Comparison of ENCODE assay signal across 33 cellular contexts in the genomic region with DNA sequence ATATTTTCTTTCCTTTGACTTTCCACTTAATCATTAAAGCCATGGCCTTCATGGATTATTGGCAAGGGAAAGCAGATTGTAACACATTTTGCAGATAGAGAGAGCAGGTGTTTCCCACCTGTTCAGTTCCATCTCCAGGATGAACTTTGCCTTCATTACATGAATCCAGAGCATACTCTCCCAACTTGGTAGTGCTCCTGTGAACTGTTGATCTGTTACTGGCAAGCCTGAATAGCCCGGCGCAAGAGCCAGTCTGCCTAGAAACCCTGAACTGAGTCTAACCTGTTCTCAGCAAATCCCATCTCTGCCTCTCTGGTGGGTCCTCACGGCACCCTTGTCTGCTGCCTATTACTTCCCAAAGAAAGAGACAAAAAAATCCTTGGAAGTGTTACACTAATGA.
"Had no signal": no experiment of that assay in that cellular context is flagged by ENCODE, and none has a peak within 500 bp of the region (broad histone marks: within the 10 kb centered on the region; RNA-seq: fewer than 3 reads in every experiment).

No MANE protein-coding gene starts in this region.

- H3K27me3 Mint-ChIP-seq: activated CD4-positive, alpha-beta memory T cell treated with anti-CD3 and anti-CD28 coated beads, Interleukin-2, amount 10 ng/mL, durations not matched to agents 7 days and 5 days; activated CD8-positive, alpha-beta memory T cell treated with anti-CD3 and anti-CD28 coated beads, Interleukin-2, amount 10 ng/mL, durations not matched to agents 7 days and 5 days; activated naive CD8-positive, alpha-beta T cell treated with anti-CD3 and anti-CD28 coated beads for 36 hours; activated T-helper 17 cell treated with anti-CD3 and anti-CD28 coated beads, Interleukin-2, amount 50 U/mL, for 72 hours; central memory CD8-positive, alpha-beta T cell had no signal

- H3K9me3 ChIP-seq: SJCRH30 had no signal

- H3K4me1 ChIP-seq: SJCRH30 had no signal

- H3K9me3 Mint-ChIP-seq: activated naive CD8-positive, alpha-beta T cell treated with anti-CD3 and anti-CD28 coated beads for 36 hours; activated T-cell treated with anti-CD3 and anti-CD28 coated beads, Interleukin-2, amount 50 U/mL, for 72 hours; activated T-helper 17 cell treated with anti-CD3 and anti-CD28 coated beads, Interleukin-2, amount 50 U/mL, for 72 hours; central memory CD8-positive, alpha-beta T cell had no signal

- DNase-seq: activated CD4-positive, alpha-beta memory T cell treated with anti-CD3 and anti-CD28 coated beads, Interleukin-2, amount 10 ng/mL, durations not matched to agents 7 days and 5 days; activated CD4-positive, alpha-beta T cell treated with anti-CD3 and anti-CD28 coated beads for 1 hour; activated CD4-positive, alpha-beta T cell treated with anti-CD3 and anti-CD28 coated beads for 48 hours; activated CD4-positive, CD25-positive, alpha-beta regulatory T cell; activated CD8-positive, alpha-beta memory T cell treated with anti-CD3 and anti-CD28 coated beads for 24 hours; activated CD8-positive, alpha-beta memory T cell treated with anti-CD3 and anti-CD28 coated beads, Interleukin-2, amount 10 ng/mL, durations not matched to agents 7 days and 5 days; activated effector memory CD4-positive, alpha-beta T cell treated with anti-CD3 and anti-CD28 coated beads, Interleukin-2, amount 50 U/mL, for 16 hours; activated naive CD4-positive, alpha-beta T cell; activated naive CD4-positive, alpha-beta T cell treated with anti-CD3 and anti-CD28 coated beads, Interleukin-2, amount 50 U/mL, for 16 hours; activated naive CD8-positive, alpha-beta T cell treated with anti-CD3 and anti-CD28 coated beads for 36 hours; activated T-cell treated with anti-CD3 and anti-CD28 coated beads, Interleukin-2, amount 50 U/mL, for 1 hour; activated T-cell treated with anti-CD3 and anti-CD28 coated beads, Interleukin-2, amount 50 U/mL, for 72 hours; amniotic stem cell; aorta; Karpas-422; KBM-7; NCI-H1105; NCI-H1417 treated with DMSO at 0.1 percent for 48 hours; NCI-H1694 treated with DMSO at 0.1 percent for 48 hours; NCI-H2029; NCI-H446; NCI-H510A treated with DMSO at 0.1 percent for 48 hours; NCI-H526 treated with DMSO at 0.1 percent for 48 hours; NCI-H774; SHP77; T1000; WERI-Rb-1 had no signal

- H3K36me3 Mint-ChIP-seq: activated CD8-positive, alpha-beta memory T cell treated with anti-CD3 and anti-CD28 coated beads, Interleukin-2, amount 10 ng/mL, durations not matched to agents 7 days and 5 days; activated naive CD8-positive, alpha-beta T cell treated with anti-CD3 and anti-CD28 coated beads for 36 hours had no signal

- H3K27ac ChIP-seq: cardiac muscle cell, SJCRH30, SK-N-MC, WERI-Rb-1 had no signal

- H3K27ac Mint-ChIP-seq: activated CD4-positive, alpha-beta memory T cell treated with anti-CD3 and anti-CD28 coated beads, Interleukin-2, amount 10 ng/mL, durations not matched to agents 7 days and 5 days; activated CD8-positive, alpha-beta memory T cell treated with anti-CD3 and anti-CD28 coated beads, Interleukin-2, amount 10 ng/mL, durations not matched to agents 7 days and 5 days; activated naive CD8-positive, alpha-beta T cell treated with anti-CD3 and anti-CD28 coated beads for 36 hours; activated T-cell treated with anti-CD3 and anti-CD28 coated beads, Interleukin-2, amount 50 U/mL, for 72 hours; activated T-helper 17 cell treated with anti-CD3 and anti-CD28 coated beads, Interleukin-2, amount 50 U/mL, for 72 hours had no signal

- H3K36me3 ChIP-seq: cardiac muscle cell, SJCRH30, WERI-Rb-1 had no signal

- H3K4me1 Mint-ChIP-seq: activated CD4-positive, alpha-beta memory T cell treated with anti-CD3 and anti-CD28 coated beads, Interleukin-2, amount 10 ng/mL, durations not matched to agents 7 days and 5 days; activated CD8-positive, alpha-beta memory T cell treated with anti-CD3 and anti-CD28 coated beads, Interleukin-2, amount 10 ng/mL, durations not matched to agents 7 days and 5 days; activated naive CD8-positive, alpha-beta T cell treated with anti-CD3 and anti-CD28 coated beads for 36 hours; activated T-helper 17 cell treated with anti-CD3 and anti-CD28 coated beads, Interleukin-2, amount 50 U/mL, for 72 hours; central memory CD8-positive, alpha-beta T cell had no signal

- H3K4me3 ChIP-seq: cardiac muscle cell, SJCRH30, SK-N-MC had no signal

- H3K27me3 ChIP-seq: cardiac muscle cell, SJCRH30 had no signal

- H3K4me3 Mint-ChIP-seq: activated CD4-positive, alpha-beta memory T cell treated with anti-CD3 and anti-CD28 coated beads, Interleukin-2, amount 10 ng/mL, durations not matched to agents 7 days and 5 days; activated CD8-positive, alpha-beta memory T cell treated with anti-CD3 and anti-CD28 coated beads, Interleukin-2, amount 10 ng/mL, durations not matched to agents 7 days and 5 days; activated naive CD8-positive, alpha-beta T cell treated with anti-CD3 and anti-CD28 coated beads for 36 hours; activated T-cell treated with anti-CD3 and anti-CD28 coated beads, Interleukin-2, amount 50 U/mL, for 72 hours; activated T-helper 17 cell treated with anti-CD3 and anti-CD28 coated beads, Interleukin-2, amount 50 U/mL, for 72 hours; central memory CD8-positive, alpha-beta T cell had no signal

- ATAC-seq: activated CD8-positive, alpha-beta memory T cell treated with anti-CD3 and anti-CD28 coated beads, Interleukin-2, amount 10 ng/mL, durations not matched to agents 7 days and 5 days; activated T-cell treated with anti-CD3 and anti-CD28 coated beads, Interleukin-2, amount 50 U/mL, for 72 hours; activated T-helper 17 cell treated with anti-CD3 and anti-CD28 coated beads, Interleukin-2, amount 50 U/mL, for 72 hours; Panc1 had no signal
